ENCODE assay signal across 15 cellular contexts in the genomic region with DNA sequence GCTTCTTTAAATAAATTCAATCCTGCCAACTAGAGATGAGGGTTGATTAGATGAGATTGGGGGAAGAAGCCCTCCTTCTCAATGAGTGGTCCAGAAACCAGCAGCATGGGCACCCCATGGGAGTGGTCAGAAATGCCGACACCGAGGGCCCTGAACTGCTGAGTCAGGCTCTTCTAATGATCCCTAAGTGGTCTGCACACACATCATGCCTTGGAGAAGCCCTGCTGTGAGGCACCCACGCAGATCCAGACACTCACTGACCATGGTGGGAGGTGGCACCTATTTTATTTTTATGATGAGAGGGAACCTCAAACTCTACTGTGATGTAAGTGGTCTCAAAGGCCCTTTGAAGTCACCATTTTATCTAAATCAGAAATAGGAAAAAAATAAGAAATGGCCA.
A peak's percentile ranks its signal among the peaks of the same experiment; 100 is the strongest.
DNase-seq lines count a peak whose midpoint lies in the region; ATAC-seq and TF ChIP-seq lines count a peak whose summit lies in the region.
"Had no signal": no experiment of that assay in that cellular context is flagged by ENCODE, and none has a peak within 500 bp of the region (broad histone marks: within the 10 kb centered on the region; RNA-seq: fewer than 3 reads in every experiment).

No MANE protein-coding gene starts in this region.

- BruUV-seq in Calu3 (replicated peaks; lab: Mats Ljungman, UMichigan) = no TSS peak

- intact Hi-C loops in Calu3 (cut with micrococcal nuclease; ENCODE audit: unreplicated experiment) = loop anchor here (1.0 to 5.0 kb wide), 3 partner anchors 79 to 285 kb away; no protein-coding TSS in a partner anchor
- intact Hi-C loops in gastrocnemius medialis (cut with DNase I; ENCODE audit: low total_unique reads) = no loop called here

- no peaks in the 10 kb centered on the region for H3K79me2 ChIP-seq in SU-DHL-6 (ENCODE audit: insufficient read depth, low read length)

- no peak overlapping the region for H3K4me3 Mint-ChIP-seq in Calu3 (ENCODE audit: low read depth, unreplicated experiment)

- no peaks in the 10 kb centered on the region for H3K36me3 Mint-ChIP-seq in Calu3 (ENCODE audit: insufficient read depth, unreplicated experiment)

- peak overlapping the region; percentile 36 for H3K9ac ChIP-seq in SU-DHL-6 (ENCODE audit: low read length)

- no peaks in the 10 kb centered on the region for H4K20me1 ChIP-seq in SU-DHL-6 (ENCODE audit: low read depth, low read length)

- peak overlapping the region; percentile 55 for H2AFZ ChIP-seq in SU-DHL-6 (ENCODE audit: low read depth, low read length, severe bottlenecking)

- no peak for TF ChIP-seq POLR2A in gastrocnemius medialis (IDR thresholded peaks at IDR 0.05)

- peaks cover 8% of the 10 kb centered on the region for H3K9me3 Mint-ChIP-seq in Calu3 (ENCODE audit: low read depth, unreplicated experiment)

- peak overlapping the region; percentile 66 for H3K27ac Mint-ChIP-seq in Calu3 (ENCODE audit: unreplicated experiment)

- peak; percentile 15 for DNase-seq in Calu3
- DNase-seq in left kidney (ENCODE audit: low read depth, low spot score) = peak; percentile 13
- no peak for DNase-seq in gastrocnemius medialis
- no peak for DNase-seq in NCI-H524 (lab: John Stamatoyannopoulos, UW)
- DNase-seq: activated naive CD4-positive, alpha-beta T cell treated with Interleukin-2 at 50 U/mL for 16 hours; BE2C; glutamatergic neuron; NCI-H2227 treated with DMSO at 0.1 percent for 48 hours; testis; WERI-Rb-1 had no signal

- H3K27me3 Mint-ChIP-seq in Calu3 (ENCODE audit: unreplicated experiment) = no peaks in the 10 kb centered on the region

- H3K36me3 ChIP-seq in SU-DHL-6 (ENCODE audit: low read length) (no peaks in the 10 kb centered on the region), gastrocnemius medialis (no peaks in the 10 kb centered on the region)
- H3K36me3 ChIP-seq: BE2C, WERI-Rb-1 had no signal

- H3K9me3 ChIP-seq in SU-DHL-6 (ENCODE audit: insufficient read depth, low read length) (no peaks in the 10 kb centered on the region), gastrocnemius medialis (no peaks in the 10 kb centered on the region)
- H3K9me3 ChIP-seq: testis had no signal

- peak overlapping the region; percentile 53 for H3K4me2 ChIP-seq in SU-DHL-6 (ENCODE audit: low read depth, low read length, poor library complexity, severe bottlenecking)

- in situ Hi-C loops in gastrocnemius medialis (cut with MboI; ENCODE audit: low sequenced_read_pairs in 4 of 4) = no loop called here

- TF ChIP-seq CTCF in Calu3 (IDR thresholded peaks at IDR 0.05; ENCODE audit: unreplicated experiment) (no peak), SU-DHL-6 (IDR thresholded peaks at IDR 0.05; ENCODE audit: insufficient read depth, low read length, poor library complexity, severe bottlenecking) (no peak), gastrocnemius medialis (IDR thresholded peaks at IDR 0.05 in 4 of 5, conservative IDR thresholded peaks at IDR 0.05 in 1 of 5) (no peak)

- H3K27me3 ChIP-seq in SU-DHL-6 (ENCODE audit: low read length) = no peaks in the 10 kb centered on the region
- no peaks in the 10 kb centered on the region for H3K27me3 ChIP-seq in gastrocnemius medialis
- H3K27me3 ChIP-seq: BE2C, testis had no signal

- H3K27ac ChIP-seq in SU-DHL-6 (ENCODE audit: low read depth, low read length) = peak overlapping the region; percentile 73
- peak overlapping the region; percentile 71 to 83 (median 78) for H3K27ac ChIP-seq in gastrocnemius medialis
- H3K27ac ChIP-seq: testis, WERI-Rb-1 had no signal

- peaks cover 5% of the 10 kb centered on the region; the same call in 1 of the 2 replicates for H3F3A ChIP-seq in SU-DHL-6 (ENCODE audit: insufficient read depth)

- H3K4me1 Mint-ChIP-seq in Calu3 (ENCODE audit: low read depth, unreplicated experiment) = peaks cover 26% of the 10 kb centered on the region

- ATAC-seq in gastrocnemius medialis = no peak
- no peak for ATAC-seq in HG02840 (IDR thresholded peaks at IDR 0.05; ENCODE audit: low FRiP score, unreplicated experiment)
- no peak for ATAC-seq in GM19452 (IDR thresholded peaks at IDR 0.05; ENCODE audit: unreplicated experiment)
- no peak for ATAC-seq in GM18861 (IDR thresholded peaks at IDR 0.05; ENCODE audit: unreplicated experiment)
- ATAC-seq: SK-N-SH treated with all-trans-retinoic acid at 6 μM for 48 hours had no signal

- peaks cover 19 to 28% of the 10 kb centered on the region in 2 donors for H3K4me1 ChIP-seq in gastrocnemius medialis
- H3K4me1 ChIP-seq: BE2C had no signal

- CTCF ChIA-PET in Calu3 (lab: Charles Lee) = interaction anchor here (0.7 to 1.5 kb wide), 6 partner anchors 76 to 1443 kb away, joined by 3 to 4 read pairs (median 4); no protein-coding TSS in a partner anchor

- H3K4me3 ChIP-seq in SU-DHL-6 (ENCODE audit: insufficient read depth, low read length, poor library complexity, severe bottlenecking) (no peak overlapping the region), gastrocnemius medialis (no peak overlapping the region)
- H3K4me3 ChIP-seq: testis had no signal

- no peaks in the 10 kb centered on the region for H3K9me2 ChIP-seq in SU-DHL-6 (replicated peaks; ENCODE audit: insufficient read depth, low read length)

Comparison
In these comparisons a context has a peak if more than half of its experiments do, and no peak if none do; other contexts are left out.
1. DNase-seq: peak in Calu3 (single experiment) and left kidney (single experiment); none in gastrocnemius medialis (0 of 2) and NCI-H524 (0 of 2).